6 cellular contexts compared by ENCODE assay signal in genomic region chr4:68174389-68174788, GRCh38. TPM values are rescaled to one million over a fixed set of nuclear protein-coding genes. Genes with fewer than 3 reads are reported as not detected.
"Had no signal": no experiment of that assay in that cellular context is flagged by ENCODE, and none has a peak within 500 bp of the region (broad histone marks: within the 10 kb centered on the region; RNA-seq: fewer than 3 reads in every experiment).

No MANE protein-coding gene starts in this region.

RNA-seq across cellular contexts. Expression of gene TMPRSS11F, which starts 44.7 kb away (rescaled TPM):
- total RNA-seq: GM23248, H1, H4, H7, H9, HFFc6 had no signal
- polyA plus RNA-seq: GM23248, H1 had no signal
